13 cellular contexts compared by ENCODE assay signal in genomic region chr2:215529271-215529670, GRCh38.
DNase-seq lines count a peak whose midpoint lies in the region; ATAC-seq and TF ChIP-seq lines count a peak whose summit lies in the region.
"Had no signal": no experiment of that assay in that cellular context is flagged by ENCODE, and none has a peak within 500 bp of the region (broad histone marks: within the 10 kb centered on the region; RNA-seq: fewer than 3 reads in every experiment).

No MANE protein-coding gene starts in this region.

- H3K4me3 ChIP-seq in adipocyte (ENCODE audit: low read length) (peak overlapping the region; percentile 9), fibroblast of mammary gland (ENCODE audit: control insufficient read depth, low read depth, low read length) (no peak overlapping the region), skeletal muscle satellite cell (ENCODE audit: low read length) (peak overlapping the region; percentile 34)

- peak overlapping the region; percentile 18 for H3K4me2 ChIP-seq in skeletal muscle satellite cell (ENCODE audit: low read length)

- H3K27me3 ChIP-seq in adipocyte (replicated peaks; ENCODE audit: control insufficient read depth, insufficient read depth, low read length) (no peaks in the 10 kb centered on the region), skeletal muscle satellite cell (ENCODE audit: control insufficient read depth, insufficient read depth, low read length) (no peaks in the 10 kb centered on the region)

- TF ChIP-seq CTCF in fibroblast of mammary gland (conservative IDR thresholded peaks at IDR 0.05; ENCODE audit: control insufficient read depth, insufficient read depth, low read depth, low read length): no peak

- DNase-seq in HT1080 (ENCODE audit: low read depth) (peak; percentile 72), adipocyte (ENCODE audit: low read depth) (peak; percentile 60), fibroblast of mammary gland (ENCODE audit: low read depth) (peak; percentile 87), left cardiac atrium (no peak)
- DNase-seq in activated CD4-positive, CD25-positive, alpha-beta regulatory T cell (lab: John Stamatoyannopoulos, UW): no peak
- DNase-seq: activated CD4-positive, alpha-beta T cell treated with anti-CD3 and anti-CD28 coated beads for 48 hours; CD8-positive, alpha-beta T cell; foreskin melanocyte; KG1; NCI-H2029 had no signal

- intact Hi-C loops in left cardiac atrium (cut with DNase I): no loop called here

- H3K9me3 ChIP-seq in adipocyte (ENCODE audit: control insufficient read depth, low read length) (peaks cover 4% of the 10 kb centered on the region), skeletal muscle satellite cell (replicated peaks; ENCODE audit: low read length) (no peaks in the 10 kb centered on the region)

- H3K36me3 ChIP-seq in adipocyte (ENCODE audit: control insufficient read depth, insufficient read depth, low read length, severe bottlenecking) (no peaks in the 10 kb centered on the region), skeletal muscle satellite cell (ENCODE audit: insufficient read depth, low read length) (no peaks in the 10 kb centered on the region)

- ATAC-seq in GM21717 (IDR thresholded peaks at IDR 0.05; ENCODE audit: unreplicated experiment) (no peak), HG02970 (IDR thresholded peaks at IDR 0.05; ENCODE audit: low FRiP score, unreplicated experiment) (no peak), left cardiac atrium (no peak)
- ATAC-seq: CD8-positive, alpha-beta T cell had no signal

- peaks cover 40% of the 10 kb centered on the region for H3K4me1 ChIP-seq in adipocyte (ENCODE audit: control insufficient read depth, insufficient read depth, low read length)
- H3K4me1 ChIP-seq in skeletal muscle satellite cell (ENCODE audit: control insufficient read depth, insufficient read depth, low read length): peaks cover 56% of the 10 kb centered on the region

- peak overlapping the region; percentile 78 for H3K9ac ChIP-seq in adipocyte (ENCODE audit: low read length)
- H3K9ac ChIP-seq in skeletal muscle satellite cell (ENCODE audit: low read depth, low read length): peak overlapping the region; percentile 79

Comparison
In these comparisons a context has a peak if more than half of its experiments do, and no peak if none do; other contexts are left out.
1. DNase-seq: peak in HT1080 (single experiment), adipocyte (single experiment) and fibroblast of mammary gland (single experiment); none in activated CD4-positive, CD25-positive, alpha-beta regulatory T cell (0 of 4) and left cardiac atrium (single experiment).